Comparison of ENCODE assay signal across 16 cellular contexts in genomic region chr1:13733705-13734104, GRCh38. TPM values are rescaled to one million over a fixed set of nuclear protein-coding genes. Genes with fewer than 3 reads are reported as not detected.
DNase-seq lines count a peak whose midpoint lies in the region; ATAC-seq, FAIRE-seq and TF ChIP-seq lines count a peak whose summit lies in the region.
"Had no signal": no experiment of that assay in that cellular context is flagged by ENCODE, and none has a peak within 500 bp of the region (broad histone marks: within the 10 kb centered on the region; RNA-seq: fewer than 3 reads in every experiment).

No MANE protein-coding gene starts in this region.

- peak overlapping the region; percentile 98 for H3K27ac ChIP-seq in BLaER1
- peak overlapping the region; percentile 81 for H3K27ac ChIP-seq in naive thymus-derived CD4-positive, alpha-beta T cell (ENCODE audit: low read depth, low read length)
- H3K27ac ChIP-seq in SJCRH30: no peak overlapping the region
- no peak overlapping the region for H3K27ac ChIP-seq in kidney (ENCODE audit: low read depth in 2 of 2, low read length in 2 of 2)
- H3K27ac ChIP-seq: epithelial cell of prostate, PC-9, right lobe of liver had no signal

- H3K4me2 ChIP-seq in BLaER1: peak overlapping the region; percentile 97
- H3K4me2 ChIP-seq: PC-9 had no signal

- peak overlapping the region; percentile 81 for H3K9ac ChIP-seq in BLaER1
- H3K9ac ChIP-seq in kidney (ENCODE audit: low read length in 2 of 2): no peak overlapping the region

- intact Hi-C loops in naive thymus-derived CD4-positive, alpha-beta T cell (cut with micrococcal nuclease): loop anchor here in 1 of 2 donors (5.0 kb wide), 1 partner anchor 34 kb away; no protein-coding TSS in a partner anchor
- intact Hi-C loops in kidney (cut with DNase I): no loop called here

- peaks cover 0 to 16% of the 10 kb centered on the region in 2 donors for H3K36me3 Mint-ChIP-seq in activated naive CD4-positive, alpha-beta T cell treated with anti-CD3 and anti-CD28 coated beads, Interleukin-2, amount 50 U/mL, for 72 hours
- peaks cover 0 to 10% (median 0%) of the 10 kb centered on the region in 5 donors for H3K36me3 Mint-ChIP-seq in naive thymus-derived CD4-positive, alpha-beta T cell

- peak; percentile 36 for DNase-seq in GM03348 (ENCODE audit: low spot score)
- no peak for DNase-seq in activated naive CD4-positive, alpha-beta T cell treated with anti-CD3 and anti-CD28 coated beads, Interleukin-2, amount 50 U/mL, for 72 hours (ENCODE audit: low spot score in 2 of 2)
- no peak for DNase-seq in naive thymus-derived CD4-positive, alpha-beta T cell
- DNase-seq in NCI-H146 (lab: John Stamatoyannopoulos, UW): no peak
- no peak for DNase-seq in SJCRH30
- DNase-seq in kidney: no peak
- DNase-seq: activated CD4-positive, CD25-positive, alpha-beta regulatory T cell treated with anti-CD3 and anti-CD28 coated beads, Interleukin-2, amount 50 U/mL, for 72 hours; NCI-H1436; NCI-H510A treated with DMSO at 0.1 percent for 48 hours; PC-9; right lobe of liver; stimulated activated CD4-positive, alpha-beta T cell treated with anti-CD3 and anti-CD28 coated beads, Interleukin-4, amount 100 ng/mL, for 4 hours had no signal

- POLR2A ChIA-PET in naive thymus-derived CD4-positive, alpha-beta T cell (lab: Charles Lee): interaction anchor here (1.3 to 14.2 kb wide), 6 partner anchors 10 to 35 kb away, joined by 3 to 206 read pairs (median 11); partner anchors contain the start of gene PRDM2

- no peaks in the 10 kb centered on the region for H4K20me1 ChIP-seq in BLaER1

- peak overlapping the region; percentile 81 to 91 for H3K27ac Mint-ChIP-seq in activated naive CD4-positive, alpha-beta T cell treated with anti-CD3 and anti-CD28 coated beads, Interleukin-2, amount 50 U/mL, for 72 hours
- H3K27ac Mint-ChIP-seq in naive thymus-derived CD4-positive, alpha-beta T cell: peak overlapping the region; percentile 87 to 100 (median 97)

- H3K4me3 ChIP-seq in BLaER1 (peak overlapping the region; percentile 61), SJCRH30 (no peak overlapping the region), kidney (ENCODE audit: low read length in 2 of 2) (no peak overlapping the region)
- peak overlapping the region; percentile 19 for H3K4me3 ChIP-seq in naive thymus-derived CD4-positive, alpha-beta T cell (ENCODE audit: low read length)
- H3K4me3 ChIP-seq: HAP-1, PC-9, right lobe of liver had no signal

- CTCF ChIA-PET in naive thymus-derived CD4-positive, alpha-beta T cell (lab: Charles Lee): interaction anchor here (0.8 kb wide), 1 partner anchor 15 kb away, joined by 4 read pairs; no protein-coding TSS in a partner anchor

- peaks cover 43 to 88% (median 86%) of the 10 kb centered on the region in 7 donors for H3K4me1 Mint-ChIP-seq in naive thymus-derived CD4-positive, alpha-beta T cell

- H3K4me1 ChIP-seq in BLaER1: peaks cover 87% of the 10 kb centered on the region
- peaks cover 47 to 55% of the 10 kb centered on the region in 2 donors for H3K4me1 ChIP-seq in naive thymus-derived CD4-positive, alpha-beta T cell (ENCODE audit: control insufficient read depth in 2 of 2, insufficient read depth in 2 of 2, low read length in 2 of 2)
- H3K4me1 ChIP-seq in SJCRH30: no peaks in the 10 kb centered on the region
- H3K4me1 ChIP-seq in kidney (ENCODE audit: control insufficient read depth in 1 of 2, insufficient read depth in 1 of 2, low read depth in 1 of 2, low read length in 2 of 2): no peaks in the 10 kb centered on the region
- H3K4me1 ChIP-seq: HAP-1, right lobe of liver had no signal

- peaks cover 15% of the 10 kb centered on the region; the same call in 1 of the 2 replicates for H3K36me3 ChIP-seq in BLaER1
- no peaks in the 10 kb centered on the region for H3K36me3 ChIP-seq in naive thymus-derived CD4-positive, alpha-beta T cell (ENCODE audit: control insufficient read depth in 2 of 3, insufficient read depth in 3 of 3, low read length in 3 of 3)
- no peaks in the 10 kb centered on the region for H3K36me3 ChIP-seq in SJCRH30
- no peaks in the 10 kb centered on the region for H3K36me3 ChIP-seq in kidney (ENCODE audit: control insufficient read depth in 1 of 2, insufficient read depth in 2 of 2, low read length in 2 of 2)
- H3K36me3 ChIP-seq: HAP-1, right lobe of liver had no signal

- no peak for ATAC-seq in activated naive CD4-positive, alpha-beta T cell treated with anti-CD3 and anti-CD28 coated beads, Interleukin-2, amount 50 U/mL, for 72 hours
- ATAC-seq in naive thymus-derived CD4-positive, alpha-beta T cell: no peak
- no peak for ATAC-seq in HG03469 (IDR thresholded peaks at IDR 0.05; ENCODE audit: unreplicated experiment)

- no peak for FAIRE-seq in kidney (lab: Jason Lieb, UNC)

- H3K27me3 Mint-ChIP-seq in naive thymus-derived CD4-positive, alpha-beta T cell: no peaks in the 10 kb centered on the region

- no peak for TF ChIP-seq CTCF in kidney (IDR thresholded peaks at IDR 0.05; ENCODE audit: borderline replicate concordance, extremely low read depth, insufficient read depth)

- H3K9me3 Mint-ChIP-seq in activated naive CD4-positive, alpha-beta T cell treated with anti-CD3 and anti-CD28 coated beads, Interleukin-2, amount 50 U/mL, for 72 hours: no peaks in the 10 kb centered on the region
- H3K9me3 Mint-ChIP-seq in naive thymus-derived CD4-positive, alpha-beta T cell: peaks cover 0 to 2% (median 0%) of the 10 kb centered on the region in 11 donors

- peak overlapping the region; percentile 74 to 87 (median 80) for H3K4me3 Mint-ChIP-seq in naive thymus-derived CD4-positive, alpha-beta T cell

- H3K27me3 ChIP-seq in BLaER1: no peaks in the 10 kb centered on the region
- H3K27me3 ChIP-seq in naive thymus-derived CD4-positive, alpha-beta T cell (ENCODE audit: control insufficient read depth in 2 of 2, insufficient read depth in 2 of 2, low read length in 2 of 2): no peaks in the 10 kb centered on the region
- H3K27me3 ChIP-seq in SJCRH30: peaks cover 5% of the 10 kb centered on the region; the same call in 1 of the 2 replicates
- H3K27me3 ChIP-seq: right lobe of liver had no signal

- no peaks in the 10 kb centered on the region for H3K9me3 ChIP-seq in BLaER1
- no peaks in the 10 kb centered on the region for H3K9me3 ChIP-seq in naive thymus-derived CD4-positive, alpha-beta T cell (ENCODE audit: control insufficient read depth in 2 of 3, low read length in 3 of 3)
- no peaks in the 10 kb centered on the region for H3K9me3 ChIP-seq in SJCRH30 (replicated peaks)
- no peaks in the 10 kb centered on the region for H3K9me3 ChIP-seq in kidney (ENCODE audit: control insufficient read depth in 1 of 2, low read length in 2 of 2)
- H3K9me3 ChIP-seq: HAP-1, right lobe of liver had no signal

RNA-seq across cellular contexts. Expression of gene PRDM2, which starts 33.7 kb away (rescaled TPM):
- 10 to 100 TPM; 44.0 to 64.3 TPM for total RNA-seq in activated naive CD4-positive, alpha-beta T cell treated with anti-CD3 and anti-CD28 coated beads, Interleukin-2, amount 50 U/mL, for 72 hours
- 100 to 1,000 TPM in 4 of 5 experiments, 10 to 100 TPM in 1; 58.3 to 142 (median 127) TPM for total RNA-seq in naive thymus-derived CD4-positive, alpha-beta T cell
- 10 to 100 TPM; 16.3 to 24.8 TPM for polyA plus RNA-seq in naive thymus-derived CD4-positive, alpha-beta T cell
- 25.2 and 28.4 TPM in 2 replicates for total RNA-seq in SJCRH30 (2014; rRNA removed; shearing (Covaris generic))
- total RNA-seq in kidney: 42.6 TPM
- polyA plus RNA-seq in kidney (ENCODE audit: insufficient read depth, low read depth, low replicate concordance): 8.2 TPM

Comparison
In these comparisons a context has a peak if more than half of its experiments do, and no peak if none do; other contexts are left out.
1. H3K27ac ChIP-seq: peak in BLaER1 (single experiment) and naive thymus-derived CD4-positive, alpha-beta T cell (single experiment); none in SJCRH30 (single experiment) and kidney (0 of 2).
2. H3K4me3 ChIP-seq: peak in BLaER1 (single experiment) and naive thymus-derived CD4-positive, alpha-beta T cell (single experiment); none in SJCRH30 (single experiment) and kidney (0 of 2).